Comparison of ENCODE assay signal across 16 cellular contexts in genomic region chr2:131363172-131363571, GRCh38. TPM values are rescaled to one million over a fixed set of nuclear protein-coding genes. Genes with fewer than 3 reads are reported as not detected.
A peak's percentile ranks its signal among the peaks of the same experiment; 100 is the strongest.
DNase-seq lines count a peak whose midpoint lies in the region; ATAC-seq and TF ChIP-seq lines count a peak whose summit lies in the region.
"Not testable (repeated sequence)": the region's sequence is repeated elsewhere in the genome, so short reads cannot be mapped to it uniquely, and the experiment has no call there.
"Had no signal": no experiment of that assay in that cellular context is flagged by ENCODE, and none has a peak within 500 bp of the region (broad histone marks: within the 10 kb centered on the region; RNA-seq: fewer than 3 reads in every experiment).

No MANE protein-coding gene starts in this region.

- not testable (repeated sequence) for H3K9me3 ChIP-seq in HUES64 (ENCODE audit: insufficient read depth, low read depth, low read length); SK-N-MC (ENCODE audit: low read depth, low read length); iPS-20b (ENCODE audit: insufficient read depth, low read depth, low read length); smooth muscle cell (replicated peaks; ENCODE audit: low read depth)

- not testable (repeated sequence) for H3F3A ChIP-seq in smooth muscle cell (ENCODE audit: low read depth)

- H3K9me3 Mint-ChIP-seq in Calu3 (ENCODE audit: low read depth, unreplicated experiment); activated CD8-positive, alpha-beta memory T cell treated with anti-CD3 and anti-CD28 coated beads, Interleukin-2, amount 10 ng/mL, durations not matched to agents 7 days and 5 days (ENCODE audit: low read depth); central memory CD8-positive, alpha-beta T cell; nephron: not testable (repeated sequence)

- H3K27me3 Mint-ChIP-seq in Calu3 (ENCODE audit: unreplicated experiment): peaks cover 32% of the 10 kb centered on the region
- peaks cover 44% of the 10 kb centered on the region for H3K27me3 Mint-ChIP-seq in activated CD8-positive, alpha-beta memory T cell treated with anti-CD3 and anti-CD28 coated beads, Interleukin-2, amount 10 ng/mL, durations not matched to agents 7 days and 5 days
- peaks cover 78% of the 10 kb centered on the region for H3K27me3 Mint-ChIP-seq in central memory CD8-positive, alpha-beta T cell
- H3K27me3 Mint-ChIP-seq in nephron (ENCODE audit: low read depth): peaks cover 75% of the 10 kb centered on the region

- not testable (repeated sequence) for H2AFZ ChIP-seq in smooth muscle cell (ENCODE audit: low read depth)

- TF ChIP-seq CTCF in Calu3 (IDR thresholded peaks at IDR 0.05; ENCODE audit: unreplicated experiment); nephron (IDR thresholded peaks at IDR 0.05; ENCODE audit: unreplicated experiment in 3 of 3); smooth muscle cell (IDR thresholded peaks at IDR 0.05; ENCODE audit: borderline replicate concordance, insufficient read depth, poor library complexity, severe bottlenecking): not testable (repeated sequence)

- not testable (repeated sequence) for H3K27ac ChIP-seq in HUES64 (ENCODE audit: low read depth, low read length); SK-N-MC; iPS-20b (ENCODE audit: low read length); smooth muscle cell (ENCODE audit: low read depth)

- not testable (repeated sequence) for H3K79me2 ChIP-seq in smooth muscle cell (ENCODE audit: low read depth)

- not testable (repeated sequence) for BruUV-seq in Calu3 (replicated peaks; lab: Mats Ljungman, UMichigan)

- H3K36me3 ChIP-seq in HUES64 (ENCODE audit: insufficient read depth, low read length); SK-N-MC (ENCODE audit: insufficient read depth, low read length); iPS-20b (ENCODE audit: insufficient read depth, low read depth, low read length); smooth muscle cell (ENCODE audit: low read depth): not testable (repeated sequence)

- H3K4me1 ChIP-seq in HUES64 (ENCODE audit: insufficient read depth, low read length); iPS-20b (ENCODE audit: insufficient read depth, low read length); smooth muscle cell (ENCODE audit: low read depth): not testable (repeated sequence)

- intact Hi-C loops in Calu3 (cut with micrococcal nuclease; ENCODE audit: unreplicated experiment): not testable (repeated sequence)

- H3K4me3 Mint-ChIP-seq in Calu3 (ENCODE audit: low read depth, unreplicated experiment) (peak overlapping the region; percentile 67), nephron (peak overlapping the region; percentile 40 to 48 (median 47))
- H3K4me3 Mint-ChIP-seq in activated CD8-positive, alpha-beta memory T cell treated with anti-CD3 and anti-CD28 coated beads, Interleukin-2, amount 10 ng/mL, durations not matched to agents 7 days and 5 days: peak overlapping the region; percentile 12
- peak overlapping the region; percentile 16 for H3K4me3 Mint-ChIP-seq in central memory CD8-positive, alpha-beta T cell

- H3K27me3 ChIP-seq in HUES64 (ENCODE audit: insufficient read depth, low read length) (peaks cover 46% of the 10 kb centered on the region), iPS-20b (ENCODE audit: insufficient read depth, low read length) (peaks cover 41% of the 10 kb centered on the region), smooth muscle cell (ENCODE audit: low read depth) (peaks cover 58% of the 10 kb centered on the region)

- H4K20me1 ChIP-seq in smooth muscle cell (ENCODE audit: low read depth): not testable (repeated sequence)

- WGBS in HUES64: 2% methylated on average over 2 of the region's 14 CpGs
- WGBS in smooth muscle cell (ENCODE audit: low lambda C conversion rate): 7% methylated on average over 4 of the region's 14 CpGs

- H3K9ac ChIP-seq in HUES64 (ENCODE audit: low read depth, low read length); SK-N-MC (ENCODE audit: insufficient read length); iPS-20b (ENCODE audit: low read depth, low read length); smooth muscle cell (ENCODE audit: low read depth): not testable (repeated sequence)

- not testable (repeated sequence) for DNase-seq in Calu3; SK-N-MC (ENCODE audit: low read depth, low spot score); activated CD8-positive, alpha-beta memory T cell treated with anti-CD3 and anti-CD28 coated beads, Interleukin-2, amount 10 ng/mL, durations not matched to agents 7 days and 5 days; central memory CD8-positive, alpha-beta T cell (ENCODE audit: low spot score in 2 of 2); smooth muscle cell (lab: John Stamatoyannopoulos, UW; ENCODE audit: unreplicated experiment)

- not testable (repeated sequence) for H3K4me1 Mint-ChIP-seq in Calu3 (ENCODE audit: low read depth, unreplicated experiment); activated CD8-positive, alpha-beta memory T cell treated with anti-CD3 and anti-CD28 coated beads, Interleukin-2, amount 10 ng/mL, durations not matched to agents 7 days and 5 days; nephron
- peaks cover 12% of the 10 kb centered on the region for H3K4me1 Mint-ChIP-seq in central memory CD8-positive, alpha-beta T cell

- not testable (repeated sequence) for H3K4me2 ChIP-seq in smooth muscle cell

- H3K27ac Mint-ChIP-seq in Calu3 (ENCODE audit: unreplicated experiment); activated CD8-positive, alpha-beta memory T cell treated with anti-CD3 and anti-CD28 coated beads, Interleukin-2, amount 10 ng/mL, durations not matched to agents 7 days and 5 days; central memory CD8-positive, alpha-beta T cell (ENCODE audit: low read depth); nephron: not testable (repeated sequence)

- CTCF ChIA-PET in Calu3 (lab: Charles Lee): interaction anchor here (0.7 kb wide), 1 partner anchor 309 kb away, joined by 4 read pairs; no protein-coding TSS in a partner anchor
- CTCF ChIA-PET in activated CD8-positive, alpha-beta memory T cell treated with anti-CD3 and anti-CD28 coated beads, Interleukin-2, amount 10 ng/mL, durations not matched to agents 7 days and 5 days (lab: Charles Lee): not testable (repeated sequence)

- not testable (repeated sequence) for H3K36me3 Mint-ChIP-seq in Calu3 (ENCODE audit: insufficient read depth, unreplicated experiment); activated CD8-positive, alpha-beta memory T cell treated with anti-CD3 and anti-CD28 coated beads, Interleukin-2, amount 10 ng/mL, durations not matched to agents 7 days and 5 days; central memory CD8-positive, alpha-beta T cell (ENCODE audit: insufficient read depth); nephron (ENCODE audit: low read depth)

- ATAC-seq in activated CD8-positive, alpha-beta memory T cell treated with anti-CD3 and anti-CD28 coated beads, Interleukin-2, amount 10 ng/mL, durations not matched to agents 7 days and 5 days: peak; percentile 33
- not testable (repeated sequence) for ATAC-seq in central memory CD8-positive, alpha-beta T cell (replicated peaks; ENCODE audit: extremely low read depth, poor library complexity, severe bottlenecking)

- H3K4me3 ChIP-seq in HUES64 (ENCODE audit: low read length) (peak overlapping the region; percentile 40), SK-N-MC (peak overlapping the region; percentile 66), iPS-20b (ENCODE audit: low read length) (peak overlapping the region; percentile 49; the same call in 1 of the 2 replicates), smooth muscle cell (peak overlapping the region; percentile 30)

RNA-seq across cellular contexts. Expression of gene RAB6D, which starts 0.8 kb away (rescaled TPM):
- 0.17 and 0.24 TPM in 2 replicates for total RNA-seq in Calu3 (2022)
- 0.10 TPM for polyA plus RNA-seq in HUES64 (2013, experiment 1 of 2)
- polyA plus RNA-seq in HUES64 (2013, experiment 2 of 2): not detected
- total RNA-seq in activated CD8-positive, alpha-beta memory T cell treated with anti-CD3 and anti-CD28 coated beads, Interleukin-2, amount 10 ng/mL, durations not matched to agents 7 days and 5 days: not detected
- total RNA-seq in smooth muscle cell: not detected in 2 replicates
- 0.18 and 0.39 TPM in 2 replicates for polyA plus RNA-seq in smooth muscle cell
- total RNA-seq: activated T-helper 17 cell treated with anti-CD3 and anti-CD28 coated beads, Interleukin-2, amount 50 U/mL, for 72 hours; H4; liver; SJCRH30; spleen; T-helper 17 cell; thoracic aorta had no signal
- polyA plus RNA-seq: BJ had no signal

Comparison
In these comparisons a context has a peak if more than half of its experiments do, and no peak if none do; other contexts are left out.
1. H3K4me3 Mint-ChIP-seq: peak in every context shown above with its lines; median percentile 67 in Calu3; 47 in nephron; 16 in central memory CD8-positive, alpha-beta T cell; 12 in activated CD8-positive, alpha-beta memory T cell treated with anti-CD3 and anti-CD28 coated beads, Interleukin-2, amount 10 ng/mL, durations not matched to agents 7 days and 5 days.